1 cellular context compared by ENCODE assay signal in the genomic region with DNA sequence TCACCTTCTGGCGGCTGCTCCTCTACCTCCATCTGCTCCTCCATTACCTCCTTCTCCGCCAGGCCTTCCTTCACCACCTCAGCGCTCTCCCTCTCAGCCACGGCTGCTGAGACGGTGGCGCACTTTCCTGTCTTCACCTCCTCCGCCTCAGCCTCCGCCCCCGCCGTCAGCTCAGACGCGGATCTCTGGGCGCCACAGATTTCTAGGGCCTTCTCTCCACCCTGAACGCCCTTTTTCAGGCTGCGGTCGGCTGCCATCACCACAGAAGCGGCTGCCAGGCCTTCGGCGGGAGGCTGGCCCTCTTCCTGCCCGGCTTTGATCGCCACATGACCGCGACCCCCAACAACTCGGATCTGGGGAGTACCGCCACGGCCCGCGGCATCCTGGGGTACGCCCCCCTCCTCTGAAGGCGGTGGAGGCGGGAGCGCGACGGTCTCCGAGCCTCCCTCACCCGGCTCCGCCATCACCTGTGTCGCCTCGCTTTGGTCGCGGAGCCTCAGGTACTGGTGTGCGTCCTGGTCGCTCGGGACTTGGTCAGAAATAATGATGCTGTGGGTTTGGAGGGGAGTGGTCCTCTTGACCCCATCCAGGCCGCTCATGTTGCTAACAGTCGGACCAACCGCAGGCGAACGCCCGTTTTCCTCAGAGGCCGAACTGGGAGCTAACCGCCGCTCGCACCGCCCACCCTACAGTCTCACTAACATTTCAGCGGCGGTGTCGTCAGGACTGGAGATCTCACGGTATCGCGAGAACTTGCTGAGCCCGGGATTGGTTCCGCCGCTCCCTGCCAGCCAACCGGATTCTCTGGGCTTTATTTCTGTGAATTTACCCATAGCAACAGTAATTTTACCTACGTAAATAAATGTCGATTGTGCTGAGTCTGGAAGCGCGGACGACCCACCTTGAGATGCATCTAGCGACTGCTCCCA.
TF ChIP-seq lines count a peak whose summit lies in the region.

A gene (minus strand): TSS at position 699 of the 929 bp plus-strand sequence. CDS start 100 bp downstream, at position 599.

TF ChIP-seq in K562, 482 proteins besides CTCF, POLR2A, EP300 and RAD21 (continued from another document and continues in another):
- TF ChIP-seq, protein P1, sequence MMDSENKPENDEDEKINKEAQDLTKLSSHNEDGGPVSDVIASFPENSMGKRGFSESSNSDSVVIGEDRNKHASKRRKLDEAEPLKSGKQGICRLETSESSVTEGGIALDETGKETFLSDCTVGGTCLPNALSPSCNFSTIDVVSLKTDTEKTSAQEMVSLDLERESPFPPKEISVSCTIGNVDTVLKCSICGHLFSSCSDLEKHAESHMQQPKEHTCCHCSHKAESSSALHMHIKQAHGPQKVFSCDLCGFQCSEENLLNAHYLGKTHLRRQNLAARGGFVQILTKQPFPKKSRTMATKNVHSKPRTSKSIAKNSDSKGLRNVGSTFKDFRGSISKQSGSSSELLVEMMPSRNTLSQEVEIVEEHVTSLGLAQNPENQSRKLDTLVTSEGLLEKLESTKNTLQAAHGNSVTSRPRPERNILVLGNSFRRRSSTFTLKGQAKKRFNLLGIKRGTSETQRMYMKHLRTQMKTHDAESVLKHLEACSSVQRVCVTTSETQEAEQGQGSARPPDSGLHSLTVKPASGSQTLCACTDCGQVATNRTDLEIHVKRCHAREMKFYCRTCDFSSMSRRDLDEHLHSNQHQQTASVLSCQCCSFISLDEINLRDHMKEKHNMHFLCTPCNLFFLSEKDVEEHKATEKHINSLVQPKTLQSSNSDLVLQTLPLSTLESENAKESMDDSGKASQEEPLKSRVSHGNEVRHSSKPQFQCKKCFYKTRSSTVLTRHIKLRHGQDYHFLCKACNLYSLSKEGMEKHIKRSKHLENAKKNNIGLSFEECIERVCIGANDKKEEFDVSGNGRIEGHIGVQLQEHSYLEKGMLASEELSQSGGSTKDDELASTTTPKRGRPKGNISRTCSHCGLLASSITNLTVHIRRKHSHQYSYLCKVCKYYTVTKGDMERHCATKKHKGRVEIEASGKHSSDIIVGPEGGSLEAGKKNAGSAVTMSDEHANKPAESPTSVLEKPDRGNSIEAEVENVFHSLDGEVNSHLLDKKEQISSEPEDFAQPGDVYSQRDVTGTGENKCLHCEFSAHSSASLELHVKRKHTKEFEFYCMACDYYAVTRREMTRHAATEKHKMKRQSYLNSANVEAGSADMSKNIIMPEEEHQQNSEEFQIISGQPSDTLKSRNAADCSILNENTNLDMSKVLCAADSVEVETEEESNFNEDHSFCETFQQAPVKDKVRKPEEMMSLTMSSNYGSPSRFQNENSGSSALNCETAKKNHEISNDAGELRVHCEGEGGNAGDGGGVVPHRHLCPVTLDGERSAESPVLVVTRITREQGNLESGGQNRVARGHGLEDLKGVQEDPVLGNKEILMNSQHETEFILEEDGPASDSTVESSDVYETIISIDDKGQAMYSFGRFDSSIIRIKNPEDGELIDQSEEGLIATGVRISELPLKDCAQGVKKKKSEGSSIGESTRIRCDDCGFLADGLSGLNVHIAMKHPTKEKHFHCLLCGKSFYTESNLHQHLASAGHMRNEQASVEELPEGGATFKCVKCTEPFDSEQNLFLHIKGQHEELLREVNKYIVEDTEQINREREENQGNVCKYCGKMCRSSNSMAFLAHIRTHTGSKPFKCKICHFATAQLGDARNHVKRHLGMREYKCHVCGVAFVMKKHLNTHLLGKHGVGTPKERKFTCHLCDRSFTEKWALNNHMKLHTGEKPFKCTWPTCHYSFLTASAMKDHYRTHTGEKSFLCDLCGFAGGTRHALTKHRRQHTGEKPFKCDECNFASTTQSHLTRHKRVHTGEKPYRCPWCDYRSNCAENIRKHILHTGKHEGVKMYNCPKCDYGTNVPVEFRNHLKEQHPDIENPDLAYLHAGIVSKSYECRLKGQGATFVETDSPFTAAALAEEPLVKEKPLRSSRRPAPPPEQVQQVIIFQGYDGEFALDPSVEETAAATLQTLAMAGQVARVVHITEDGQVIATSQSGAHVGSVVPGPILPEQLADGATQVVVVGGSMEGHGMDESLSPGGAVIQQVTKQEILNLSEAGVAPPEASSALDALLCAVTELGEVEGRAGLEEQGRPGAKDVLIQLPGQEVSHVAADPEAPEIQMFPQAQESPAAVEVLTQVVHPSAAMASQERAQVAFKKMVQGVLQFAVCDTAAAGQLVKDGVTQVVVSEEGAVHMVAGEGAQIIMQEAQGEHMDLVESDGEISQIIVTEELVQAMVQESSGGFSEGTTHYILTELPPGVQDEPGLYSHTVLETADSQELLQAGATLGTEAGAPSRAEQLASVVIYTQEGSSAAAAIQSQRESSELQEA (IDR thresholded peaks at IDR 0.05; ENCODE audit: low read depth), result no peak
- no peak for TF ChIP-seq SETDB1 (IDR thresholded peaks at IDR 0.05; ENCODE audit: low read length)
- TF ChIP-seq PHB2 (IDR thresholded peaks at IDR 0.05; ENCODE audit: low read depth), result no peak
- no peak for TF ChIP-seq ZNF695 (CRISPR knock-in tag; IDR thresholded peaks at IDR 0.05)
- peak; percentile 86 for TF ChIP-seq KDM5B (IDR thresholded peaks at IDR 0.05; ENCODE audit: insufficient replicate concordance, low read depth, low read length)
- no peak for TF ChIP-seq TRIM28 (IDR thresholded peaks at IDR 0.05)
- TF ChIP-seq, protein P2, sequence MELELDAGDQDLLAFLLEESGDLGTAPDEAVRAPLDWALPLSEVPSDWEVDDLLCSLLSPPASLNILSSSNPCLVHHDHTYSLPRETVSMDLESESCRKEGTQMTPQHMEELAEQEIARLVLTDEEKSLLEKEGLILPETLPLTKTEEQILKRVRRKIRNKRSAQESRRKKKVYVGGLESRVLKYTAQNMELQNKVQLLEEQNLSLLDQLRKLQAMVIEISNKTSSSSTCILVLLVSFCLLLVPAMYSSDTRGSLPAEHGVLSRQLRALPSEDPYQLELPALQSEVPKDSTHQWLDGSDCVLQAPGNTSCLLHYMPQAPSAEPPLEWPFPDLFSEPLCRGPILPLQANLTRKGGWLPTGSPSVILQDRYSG (tag; conservative IDR thresholded peaks at IDR 0.05; ENCODE audit: low read depth), result no peak
- TF ChIP-seq ZNF121 (CRISPR knock-in tag; conservative IDR thresholded peaks at IDR 0.05), result no peak
- TF ChIP-seq, protein P3, sequence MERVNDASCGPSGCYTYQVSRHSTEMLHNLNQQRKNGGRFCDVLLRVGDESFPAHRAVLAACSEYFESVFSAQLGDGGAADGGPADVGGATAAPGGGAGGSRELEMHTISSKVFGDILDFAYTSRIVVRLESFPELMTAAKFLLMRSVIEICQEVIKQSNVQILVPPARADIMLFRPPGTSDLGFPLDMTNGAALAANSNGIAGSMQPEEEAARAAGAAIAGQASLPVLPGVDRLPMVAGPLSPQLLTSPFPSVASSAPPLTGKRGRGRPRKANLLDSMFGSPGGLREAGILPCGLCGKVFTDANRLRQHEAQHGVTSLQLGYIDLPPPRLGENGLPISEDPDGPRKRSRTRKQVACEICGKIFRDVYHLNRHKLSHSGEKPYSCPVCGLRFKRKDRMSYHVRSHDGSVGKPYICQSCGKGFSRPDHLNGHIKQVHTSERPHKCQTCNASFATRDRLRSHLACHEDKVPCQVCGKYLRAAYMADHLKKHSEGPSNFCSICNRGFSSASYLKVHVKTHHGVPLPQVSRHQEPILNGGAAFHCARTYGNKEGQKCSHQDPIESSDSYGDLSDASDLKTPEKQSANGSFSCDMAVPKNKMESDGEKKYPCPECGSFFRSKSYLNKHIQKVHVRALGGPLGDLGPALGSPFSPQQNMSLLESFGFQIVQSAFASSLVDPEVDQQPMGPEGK (CRISPR knock-in tag; IDR thresholded peaks at IDR 0.05; ENCODE audit: borderline replicate concordance), result no peak
- TF ChIP-seq IFI16 (CRISPR knock-in tag; IDR thresholded peaks at IDR 0.05), result no peak
- no peak for TF ChIP-seq TCFL5 (CRISPR knock-in tag; conservative IDR thresholded peaks at IDR 0.05)
- TF ChIP-seq ZNF197 (CRISPR knock-in tag; IDR thresholded peaks at IDR 0.05; ENCODE audit: low read depth), result no peak
- TF ChIP-seq, protein P4, sequence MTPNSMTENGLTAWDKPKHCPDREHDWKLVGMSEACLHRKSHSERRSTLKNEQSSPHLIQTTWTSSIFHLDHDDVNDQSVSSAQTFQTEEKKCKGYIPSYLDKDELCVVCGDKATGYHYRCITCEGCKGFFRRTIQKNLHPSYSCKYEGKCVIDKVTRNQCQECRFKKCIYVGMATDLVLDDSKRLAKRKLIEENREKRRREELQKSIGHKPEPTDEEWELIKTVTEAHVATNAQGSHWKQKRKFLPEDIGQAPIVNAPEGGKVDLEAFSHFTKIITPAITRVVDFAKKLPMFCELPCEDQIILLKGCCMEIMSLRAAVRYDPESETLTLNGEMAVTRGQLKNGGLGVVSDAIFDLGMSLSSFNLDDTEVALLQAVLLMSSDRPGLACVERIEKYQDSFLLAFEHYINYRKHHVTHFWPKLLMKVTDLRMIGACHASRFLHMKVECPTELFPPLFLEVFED (CRISPR knock-in tag; conservative IDR thresholded peaks at IDR 0.05), result no peak; the same call in 1 of the 2 replicates
- no peak for TF ChIP-seq ZNF764 (CRISPR knock-in tag; IDR thresholded peaks at IDR 0.05; ENCODE audit: low read depth)
- TF ChIP-seq, protein P5, sequence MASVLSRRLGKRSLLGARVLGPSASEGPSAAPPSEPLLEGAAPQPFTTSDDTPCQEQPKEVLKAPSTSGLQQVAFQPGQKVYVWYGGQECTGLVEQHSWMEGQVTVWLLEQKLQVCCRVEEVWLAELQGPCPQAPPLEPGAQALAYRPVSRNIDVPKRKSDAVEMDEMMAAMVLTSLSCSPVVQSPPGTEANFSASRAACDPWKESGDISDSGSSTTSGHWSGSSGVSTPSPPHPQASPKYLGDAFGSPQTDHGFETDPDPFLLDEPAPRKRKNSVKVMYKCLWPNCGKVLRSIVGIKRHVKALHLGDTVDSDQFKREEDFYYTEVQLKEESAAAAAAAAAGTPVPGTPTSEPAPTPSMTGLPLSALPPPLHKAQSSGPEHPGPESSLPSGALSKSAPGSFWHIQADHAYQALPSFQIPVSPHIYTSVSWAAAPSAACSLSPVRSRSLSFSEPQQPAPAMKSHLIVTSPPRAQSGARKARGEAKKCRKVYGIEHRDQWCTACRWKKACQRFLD (CRISPR knock-in tag; IDR thresholded peaks at IDR 0.05), result no peak
- TF ChIP-seq TAF1 (IDR thresholded peaks at IDR 0.05; ENCODE audit: control insufficient read depth, extremely low read depth, insufficient read depth, low read length, severe bottlenecking), result peak; percentile 74
- TF ChIP-seq SMARCA5 (IDR thresholded peaks at IDR 0.05), result no peak; the same call in 1 of the 2 replicates
- peak; percentile 15; the same call in 1 of the 2 replicates for TF ChIP-seq MAFK (IDR thresholded peaks at IDR 0.05; ENCODE audit: low read length)
- no peak for TF ChIP-seq ZNF165 (CRISPR knock-in tag; IDR thresholded peaks at IDR 0.05; ENCODE audit: borderline replicate concordance)
- no peak for TF ChIP-seq ZNF444 (CRISPR knock-in tag; IDR thresholded peaks at IDR 0.05)
- no peak for TF ChIP-seq GABPB2 (CRISPR knock-in tag; conservative IDR thresholded peaks at IDR 0.05)
- TF ChIP-seq ZNF408 (CRISPR knock-in tag; IDR thresholded peaks at IDR 0.05; ENCODE audit: low read depth), result no peak
- TF ChIP-seq MTA2 (IDR thresholded peaks at IDR 0.05; ENCODE audit: low read depth), result no peak
- TF ChIP-seq, protein P6, sequence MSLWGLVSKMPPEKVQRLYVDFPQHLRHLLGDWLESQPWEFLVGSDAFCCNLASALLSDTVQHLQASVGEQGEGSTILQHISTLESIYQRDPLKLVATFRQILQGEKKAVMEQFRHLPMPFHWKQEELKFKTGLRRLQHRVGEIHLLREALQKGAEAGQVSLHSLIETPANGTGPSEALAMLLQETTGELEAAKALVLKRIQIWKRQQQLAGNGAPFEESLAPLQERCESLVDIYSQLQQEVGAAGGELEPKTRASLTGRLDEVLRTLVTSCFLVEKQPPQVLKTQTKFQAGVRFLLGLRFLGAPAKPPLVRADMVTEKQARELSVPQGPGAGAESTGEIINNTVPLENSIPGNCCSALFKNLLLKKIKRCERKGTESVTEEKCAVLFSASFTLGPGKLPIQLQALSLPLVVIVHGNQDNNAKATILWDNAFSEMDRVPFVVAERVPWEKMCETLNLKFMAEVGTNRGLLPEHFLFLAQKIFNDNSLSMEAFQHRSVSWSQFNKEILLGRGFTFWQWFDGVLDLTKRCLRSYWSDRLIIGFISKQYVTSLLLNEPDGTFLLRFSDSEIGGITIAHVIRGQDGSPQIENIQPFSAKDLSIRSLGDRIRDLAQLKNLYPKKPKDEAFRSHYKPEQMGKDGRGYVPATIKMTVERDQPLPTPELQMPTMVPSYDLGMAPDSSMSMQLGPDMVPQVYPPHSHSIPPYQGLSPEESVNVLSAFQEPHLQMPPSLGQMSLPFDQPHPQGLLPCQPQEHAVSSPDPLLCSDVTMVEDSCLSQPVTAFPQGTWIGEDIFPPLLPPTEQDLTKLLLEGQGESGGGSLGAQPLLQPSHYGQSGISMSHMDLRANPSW (CRISPR knock-in tag; IDR thresholded peaks at IDR 0.05), result 0 out of 2 replicates have a peak, but pooled peaks have one; percentile 25
- TF ChIP-seq RBBP5 (IDR thresholded peaks at IDR 0.05; ENCODE audit: borderline replicate concordance, insufficient read depth, low read length, poor library complexity, severe bottlenecking), result peak; percentile 73
- no peak for TF ChIP-seq MCM3 (IDR thresholded peaks at IDR 0.05)
